Comparison of ENCODE assay signal across 8 cellular contexts in the genomic region with DNA sequence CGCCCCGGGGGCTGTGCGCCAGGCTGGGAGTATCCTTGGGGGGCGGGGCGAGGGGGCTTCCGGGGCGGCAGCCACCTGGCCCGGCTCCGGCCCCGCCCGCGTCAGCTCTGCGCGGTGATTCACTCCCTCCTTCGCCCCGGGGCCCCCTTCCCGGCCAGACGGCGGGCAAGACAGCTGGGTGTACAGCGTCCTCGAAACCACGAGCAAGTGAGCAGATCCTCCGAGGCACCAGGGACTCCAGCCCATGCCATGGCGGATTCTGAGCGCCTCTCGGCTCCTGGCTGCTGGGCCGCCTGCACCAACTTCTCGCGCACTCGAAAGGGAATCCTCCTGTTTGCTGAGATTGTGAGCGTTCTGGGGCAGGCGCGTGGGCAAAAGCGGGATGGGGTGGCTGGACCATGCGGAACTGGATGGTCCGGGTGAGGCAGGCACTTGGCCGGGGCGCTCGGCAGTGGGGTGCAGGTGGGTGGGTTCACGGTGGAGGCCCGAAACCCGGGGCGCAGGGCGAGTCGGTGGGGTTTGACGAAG. TPM values are rescaled to one million over a fixed set of nuclear protein-coding genes. Genes with fewer than 3 reads are reported as not detected.
DNase-seq lines count a peak whose midpoint lies in the region; ATAC-seq and TF ChIP-seq lines count a peak whose summit lies in the region.

Gene PLP2, plus strand, starts transcription at position 147 of the 528 bp plus-strand sequence. Its CDS starts 103 bp downstream, at position 250.

- DNase-seq in GM06990 (ENCODE audit: extremely low read depth, insufficient read length) (peak; percentile 78), NCI-H460 (ENCODE audit: extremely low read depth, low read depth) (no peak), activated T-cell treated with anti-CD3 and anti-CD28 coated beads for 4 hours (peak; percentile 52), nephron progenitor cell (peak; percentile 27), thoracic aorta (ENCODE audit: low spot score) (no peak)

- H3K27ac ChIP-seq in thoracic aorta: peak within 1 kb of the TSS; percentile 92 to 96

- H3K36me3 ChIP-seq in GM06990 (ENCODE audit: control insufficient read depth, insufficient read depth, low read length): no peaks in the 10 kb centered on the region; the same call in none of the 2 replicates
- H3K36me3 ChIP-seq in thoracic aorta: peaks cover 9% of the 10 kb centered on the region

- no peak for TF ChIP-seq CTCF in GM06990 (IDR thresholded peaks at IDR 0.05; ENCODE audit: insufficient read depth, low read length, poor library complexity, severe bottlenecking)
- TF ChIP-seq CTCF in nephron progenitor cell (IDR thresholded peaks at IDR 0.05): no peak
- no peak for TF ChIP-seq CTCF in thoracic aorta (IDR thresholded peaks at IDR 0.05)

- H3K4me1 ChIP-seq in thoracic aorta (ENCODE audit: control insufficient read depth in 1 of 2, low read depth in 2 of 2): peaks cover 5 to 36% of the 10 kb centered on the region in 2 donors

- H3K27ac Mint-ChIP-seq in nephron progenitor cell: no peak within 1 kb of the TSS

- peaks cover 14% of the 10 kb centered on the region for H3K4me1 Mint-ChIP-seq in nephron progenitor cell

- peaks cover 58% of the 10 kb centered on the region for H3K27me3 Mint-ChIP-seq in nephron progenitor cell (ENCODE audit: low read depth, poor library complexity)

- no peaks in the 10 kb centered on the region for H3K9me3 ChIP-seq in thoracic aorta

- H3K4me3 Mint-ChIP-seq in nephron progenitor cell: peak within 1 kb of the TSS; percentile 76

- ATAC-seq in HG02571 (IDR thresholded peaks at IDR 0.05; ENCODE audit: unreplicated experiment): peak; percentile 24
- ATAC-seq in esophagus mucosa: peak; percentile 52
- ATAC-seq in thoracic aorta (ENCODE audit: insufficient number of reproducible peaks, low FRiP score, low read depth): peak; percentile 62
- no peak for ATAC-seq in HG03565 (IDR thresholded peaks at IDR 0.05; ENCODE audit: unreplicated experiment)

- H3K27me3 ChIP-seq in GM06990 (replicated peaks; ENCODE audit: control insufficient read depth, insufficient read depth, low read length) (no peaks in the 10 kb centered on the region), thoracic aorta (replicated peaks; ENCODE audit: insufficient read depth) (no peaks in the 10 kb centered on the region)

- H3K36me3 Mint-ChIP-seq in nephron progenitor cell (ENCODE audit: low read depth): peaks cover 24% of the 10 kb centered on the region

- peaks cover 63% of the 10 kb centered on the region for H3K9me3 Mint-ChIP-seq in nephron progenitor cell

- H3K4me3 ChIP-seq in GM06990 (replicated peaks; ENCODE audit: low read depth, low read length) (peak within 1 kb of the TSS; percentile 63), thoracic aorta (peak within 1 kb of the TSS; percentile 87)

RNA-seq across cellular contexts. Expression of gene PLP2, which starts in this region (rescaled TPM):
- 238 and 249 TPM in 2 replicates for total RNA-seq in NCI-H460 (2014; rRNA removed; shearing (Covaris generic))
- polyA plus RNA-seq in NCI-H460 (2014; cell fraction: nucleus; rRNA removed): 25.4 and 52.5 TPM in 2 replicates
- 359 TPM for total RNA-seq in esophagus mucosa
- 100 to 1,000 TPM in 1 of 2 donors, 10 to 100 TPM in 1; 90.2 to 101 TPM for total RNA-seq in thoracic aorta

Comparison
In these comparisons a context has a peak if more than half of its experiments do, and no peak if none do; other contexts are left out.
1. DNase-seq: peak in GM06990 (single experiment), activated T-cell treated with anti-CD3 and anti-CD28 coated beads for 4 hours (single experiment) and nephron progenitor cell (single experiment); none in NCI-H460 (single experiment) and thoracic aorta (single experiment).